20 cellular contexts compared by ENCODE assay signal in genomic region chr2:205283721-205284270, GRCh38.
"Had no signal": no experiment of that assay in that cellular context is flagged by ENCODE, and none has a peak within 500 bp of the region (broad histone marks: within the 10 kb centered on the region; RNA-seq: fewer than 3 reads in every experiment).

No MANE protein-coding gene starts in this region.

- H3K27ac ChIP-seq: colonic mucosa, foreskin keratinocyte, parathyroid adenoma, prostate gland, spleen, tibial artery, upper lobe of left lung, uterus had no signal

- H3K4me3 ChIP-seq: colonic mucosa, prostate gland, spleen, tibial artery, upper lobe of left lung, uterus had no signal

- H3K36me3 Mint-ChIP-seq: naive thymus-derived CD4-positive, alpha-beta T cell; stimulated activated memory B cell treated with anti-CD40 and anti-IgM and Interleukin-4, amounts not matched to agents 10 μg/mL and 1 μg/mL and 100 μg/mL, for 72 hours had no signal

- H3K9me3 Mint-ChIP-seq: stimulated activated memory B cell treated with anti-CD40 and anti-IgM and Interleukin-4, amounts not matched to agents 10 μg/mL and 1 μg/mL and 100 μg/mL, for 72 hours; stimulated activated naive CD8-positive, alpha-beta T cell treated with anti-CD3 and anti-CD28 coated beads, Interleukin-15, Interleukin-2, amounts not matched to agents 100 ng/mL and 50 ng/mL, for 24 hours had no signal

- H3K27ac Mint-ChIP-seq: stimulated activated memory B cell treated with anti-CD40 and anti-IgM and Interleukin-4, amounts not matched to agents 10 μg/mL and 1 μg/mL and 100 μg/mL, for 72 hours; stimulated activated naive CD8-positive, alpha-beta T cell treated with anti-CD3 and anti-CD28 coated beads, Interleukin-15, Interleukin-2, amounts not matched to agents 100 ng/mL and 50 ng/mL, for 24 hours had no signal

- H2AFZ ChIP-seq: parathyroid adenoma had no signal

- H3K36me3 ChIP-seq: colonic mucosa, prostate gland, spleen, tibial artery, upper lobe of left lung, uterus had no signal

- H3K27me3 ChIP-seq: colonic mucosa, foreskin keratinocyte, spleen, tibial artery, upper lobe of left lung, uterus had no signal

- ATAC-seq: foreskin keratinocyte; left cardiac atrium; naive thymus-derived CD4-positive, alpha-beta T cell; sciatic nerve; stimulated activated memory B cell treated with anti-CD40 and anti-IgM and Interleukin-4, amounts not matched to agents 10 μg/mL and 1 μg/mL and 100 μg/mL, for 72 hours had no signal

- H3K4me1 ChIP-seq: colonic mucosa, foreskin keratinocyte, parathyroid adenoma, prostate gland, spleen, tibial artery, upper lobe of left lung, uterus had no signal

- H3K27me3 Mint-ChIP-seq: stimulated activated memory B cell treated with anti-CD40 and anti-IgM and Interleukin-4, amounts not matched to agents 10 μg/mL and 1 μg/mL and 100 μg/mL, for 72 hours; stimulated activated naive CD8-positive, alpha-beta T cell treated with anti-CD3 and anti-CD28 coated beads, Interleukin-15, Interleukin-2, amounts not matched to agents 100 ng/mL and 50 ng/mL, for 24 hours had no signal

- H3K9ac ChIP-seq: parathyroid adenoma had no signal

- H3K4me3 Mint-ChIP-seq: naive thymus-derived CD4-positive, alpha-beta T cell; stimulated activated memory B cell treated with anti-CD40 and anti-IgM and Interleukin-4, amounts not matched to agents 10 μg/mL and 1 μg/mL and 100 μg/mL, for 72 hours; stimulated activated naive CD8-positive, alpha-beta T cell treated with anti-CD3 and anti-CD28 coated beads, Interleukin-15, Interleukin-2, amounts not matched to agents 100 ng/mL and 50 ng/mL, for 24 hours had no signal

- DNase-seq: colonic mucosa; dermis blood vessel endothelial cell; erythroblast; foreskin keratinocyte; kidney; left cardiac atrium; mammary epithelial cell; naive thymus-derived CD4-positive, alpha-beta T cell; spleen; stimulated activated CD4-positive, alpha-beta T cell treated with anti-CD3 and anti-CD28 coated beads, Interleukin-15, amount 100 ng/mL, for 24 hours; stimulated activated CD4-positive, alpha-beta T cell treated with anti-CD3 and anti-CD28 coated beads, Interleukin-1b, Interleukin-23, amount 100 ng/mL, for 48 hours; stimulated activated CD4-positive, alpha-beta T cell treated with anti-CD3 and anti-CD28 coated beads, Interleukin-4, amount 100 ng/mL, for 24 hours; tibial artery; upper lobe of left lung; uterus had no signal

- H3K79me2 ChIP-seq: parathyroid adenoma had no signal

- H3K4me1 Mint-ChIP-seq: naive thymus-derived CD4-positive, alpha-beta T cell; stimulated activated memory B cell treated with anti-CD40 and anti-IgM and Interleukin-4, amounts not matched to agents 10 μg/mL and 1 μg/mL and 100 μg/mL, for 72 hours had no signal

- H3K9me3 ChIP-seq: colonic mucosa, prostate gland, spleen, tibial artery, upper lobe of left lung, uterus had no signal
